1 cellular context compared by ENCODE assay signal in the genomic region with DNA sequence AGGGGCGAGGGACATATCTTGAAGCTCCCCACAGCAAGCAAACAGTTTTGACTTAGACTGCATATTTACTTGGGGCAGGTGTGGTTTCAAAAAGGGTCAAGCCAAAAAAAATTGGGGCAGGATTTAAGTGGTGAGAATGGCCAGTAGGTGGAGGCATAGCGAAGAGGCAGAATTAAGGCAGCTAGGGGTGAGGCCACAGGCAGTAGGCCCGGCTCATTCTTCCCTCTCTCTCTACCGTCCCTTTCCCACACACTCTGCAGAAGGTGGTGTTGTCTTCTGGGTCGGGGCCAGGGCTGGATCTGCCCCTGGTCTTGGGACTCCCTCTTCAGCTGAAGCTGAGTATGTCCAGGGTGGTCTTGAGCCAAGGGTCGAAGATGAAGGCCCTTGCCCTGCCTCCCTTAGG.
A peak's percentile ranks its signal among the peaks of the same experiment; 100 is the strongest.
TF ChIP-seq lines count a peak whose summit lies in the region.

No MANE protein-coding gene starts in this region.

TF ChIP-seq in HepG2, 621 proteins besides CTCF, POLR2A, EP300 and RAD21 (continued from another document):
- TF ChIP-seq, protein P1, sequence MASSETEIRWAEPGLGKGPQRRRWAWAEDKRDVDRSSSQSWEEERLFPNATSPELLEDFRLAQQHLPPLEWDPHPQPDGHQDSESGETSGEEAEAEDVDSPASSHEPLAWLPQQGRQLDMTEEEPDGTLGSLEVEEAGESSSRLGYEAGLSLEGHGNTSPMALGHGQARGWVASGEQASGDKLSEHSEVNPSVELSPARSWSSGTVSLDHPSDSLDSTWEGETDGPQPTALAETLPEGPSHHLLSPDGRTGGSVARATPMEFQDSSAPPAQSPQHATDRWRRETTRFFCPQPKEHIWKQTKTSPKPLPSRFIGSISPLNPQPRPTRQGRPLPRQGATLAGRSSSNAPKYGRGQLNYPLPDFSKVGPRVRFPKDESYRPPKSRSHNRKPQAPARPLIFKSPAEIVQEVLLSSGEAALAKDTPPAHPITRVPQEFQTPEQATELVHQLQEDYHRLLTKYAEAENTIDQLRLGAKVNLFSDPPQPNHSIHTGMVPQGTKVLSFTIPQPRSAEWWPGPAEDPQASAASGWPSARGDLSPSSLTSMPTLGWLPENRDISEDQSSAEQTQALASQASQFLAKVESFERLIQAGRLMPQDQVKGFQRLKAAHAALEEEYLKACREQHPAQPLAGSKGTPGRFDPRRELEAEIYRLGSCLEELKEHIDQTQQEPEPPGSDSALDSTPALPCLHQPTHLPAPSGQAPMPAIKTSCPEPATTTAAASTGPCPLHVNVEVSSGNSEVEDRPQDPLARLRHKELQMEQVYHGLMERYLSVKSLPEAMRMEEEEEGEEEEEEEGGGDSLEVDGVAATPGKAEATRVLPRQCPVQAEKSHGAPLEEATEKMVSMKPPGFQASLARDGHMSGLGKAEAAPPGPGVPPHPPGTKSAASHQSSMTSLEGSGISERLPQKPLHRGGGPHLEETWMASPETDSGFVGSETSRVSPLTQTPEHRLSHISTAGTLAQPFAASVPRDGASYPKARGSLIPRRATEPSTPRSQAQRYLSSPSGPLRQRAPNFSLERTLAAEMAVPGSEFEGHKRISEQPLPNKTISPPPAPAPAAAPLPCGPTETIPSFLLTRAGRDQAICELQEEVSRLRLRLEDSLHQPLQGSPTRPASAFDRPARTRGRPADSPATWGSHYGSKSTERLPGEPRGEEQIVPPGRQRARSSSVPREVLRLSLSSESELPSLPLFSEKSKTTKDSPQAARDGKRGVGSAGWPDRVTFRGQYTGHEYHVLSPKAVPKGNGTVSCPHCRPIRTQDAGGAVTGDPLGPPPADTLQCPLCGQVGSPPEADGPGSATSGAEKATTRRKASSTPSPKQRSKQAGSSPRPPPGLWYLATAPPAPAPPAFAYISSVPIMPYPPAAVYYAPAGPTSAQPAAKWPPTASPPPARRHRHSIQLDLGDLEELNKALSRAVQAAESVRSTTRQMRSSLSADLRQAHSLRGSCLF (CRISPR knock-in tag; IDR thresholded peaks at IDR 0.05; ENCODE audit: borderline replicate concordance) = no peak
- TF ChIP-seq YEATS4 (CRISPR knock-in tag; IDR thresholded peaks at IDR 0.05; ENCODE audit: borderline replicate concordance) = 0 out of 2 replicates have a peak, but pooled peaks have one; percentile 30
- TF ChIP-seq, protein P2, sequence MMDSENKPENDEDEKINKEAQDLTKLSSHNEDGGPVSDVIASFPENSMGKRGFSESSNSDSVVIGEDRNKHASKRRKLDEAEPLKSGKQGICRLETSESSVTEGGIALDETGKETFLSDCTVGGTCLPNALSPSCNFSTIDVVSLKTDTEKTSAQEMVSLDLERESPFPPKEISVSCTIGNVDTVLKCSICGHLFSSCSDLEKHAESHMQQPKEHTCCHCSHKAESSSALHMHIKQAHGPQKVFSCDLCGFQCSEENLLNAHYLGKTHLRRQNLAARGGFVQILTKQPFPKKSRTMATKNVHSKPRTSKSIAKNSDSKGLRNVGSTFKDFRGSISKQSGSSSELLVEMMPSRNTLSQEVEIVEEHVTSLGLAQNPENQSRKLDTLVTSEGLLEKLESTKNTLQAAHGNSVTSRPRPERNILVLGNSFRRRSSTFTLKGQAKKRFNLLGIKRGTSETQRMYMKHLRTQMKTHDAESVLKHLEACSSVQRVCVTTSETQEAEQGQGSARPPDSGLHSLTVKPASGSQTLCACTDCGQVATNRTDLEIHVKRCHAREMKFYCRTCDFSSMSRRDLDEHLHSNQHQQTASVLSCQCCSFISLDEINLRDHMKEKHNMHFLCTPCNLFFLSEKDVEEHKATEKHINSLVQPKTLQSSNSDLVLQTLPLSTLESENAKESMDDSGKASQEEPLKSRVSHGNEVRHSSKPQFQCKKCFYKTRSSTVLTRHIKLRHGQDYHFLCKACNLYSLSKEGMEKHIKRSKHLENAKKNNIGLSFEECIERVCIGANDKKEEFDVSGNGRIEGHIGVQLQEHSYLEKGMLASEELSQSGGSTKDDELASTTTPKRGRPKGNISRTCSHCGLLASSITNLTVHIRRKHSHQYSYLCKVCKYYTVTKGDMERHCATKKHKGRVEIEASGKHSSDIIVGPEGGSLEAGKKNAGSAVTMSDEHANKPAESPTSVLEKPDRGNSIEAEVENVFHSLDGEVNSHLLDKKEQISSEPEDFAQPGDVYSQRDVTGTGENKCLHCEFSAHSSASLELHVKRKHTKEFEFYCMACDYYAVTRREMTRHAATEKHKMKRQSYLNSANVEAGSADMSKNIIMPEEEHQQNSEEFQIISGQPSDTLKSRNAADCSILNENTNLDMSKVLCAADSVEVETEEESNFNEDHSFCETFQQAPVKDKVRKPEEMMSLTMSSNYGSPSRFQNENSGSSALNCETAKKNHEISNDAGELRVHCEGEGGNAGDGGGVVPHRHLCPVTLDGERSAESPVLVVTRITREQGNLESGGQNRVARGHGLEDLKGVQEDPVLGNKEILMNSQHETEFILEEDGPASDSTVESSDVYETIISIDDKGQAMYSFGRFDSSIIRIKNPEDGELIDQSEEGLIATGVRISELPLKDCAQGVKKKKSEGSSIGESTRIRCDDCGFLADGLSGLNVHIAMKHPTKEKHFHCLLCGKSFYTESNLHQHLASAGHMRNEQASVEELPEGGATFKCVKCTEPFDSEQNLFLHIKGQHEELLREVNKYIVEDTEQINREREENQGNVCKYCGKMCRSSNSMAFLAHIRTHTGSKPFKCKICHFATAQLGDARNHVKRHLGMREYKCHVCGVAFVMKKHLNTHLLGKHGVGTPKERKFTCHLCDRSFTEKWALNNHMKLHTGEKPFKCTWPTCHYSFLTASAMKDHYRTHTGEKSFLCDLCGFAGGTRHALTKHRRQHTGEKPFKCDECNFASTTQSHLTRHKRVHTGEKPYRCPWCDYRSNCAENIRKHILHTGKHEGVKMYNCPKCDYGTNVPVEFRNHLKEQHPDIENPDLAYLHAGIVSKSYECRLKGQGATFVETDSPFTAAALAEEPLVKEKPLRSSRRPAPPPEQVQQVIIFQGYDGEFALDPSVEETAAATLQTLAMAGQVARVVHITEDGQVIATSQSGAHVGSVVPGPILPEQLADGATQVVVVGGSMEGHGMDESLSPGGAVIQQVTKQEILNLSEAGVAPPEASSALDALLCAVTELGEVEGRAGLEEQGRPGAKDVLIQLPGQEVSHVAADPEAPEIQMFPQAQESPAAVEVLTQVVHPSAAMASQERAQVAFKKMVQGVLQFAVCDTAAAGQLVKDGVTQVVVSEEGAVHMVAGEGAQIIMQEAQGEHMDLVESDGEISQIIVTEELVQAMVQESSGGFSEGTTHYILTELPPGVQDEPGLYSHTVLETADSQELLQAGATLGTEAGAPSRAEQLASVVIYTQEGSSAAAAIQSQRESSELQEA (CRISPR knock-in tag; IDR thresholded peaks at IDR 0.05; ENCODE audit: not compliant biosample characterization) = no peak
- TF ChIP-seq SETDB1 (CRISPR knock-in tag; IDR thresholded peaks at IDR 0.05; ENCODE audit: borderline replicate concordance) = no peak
- TF ChIP-seq, protein P3, sequence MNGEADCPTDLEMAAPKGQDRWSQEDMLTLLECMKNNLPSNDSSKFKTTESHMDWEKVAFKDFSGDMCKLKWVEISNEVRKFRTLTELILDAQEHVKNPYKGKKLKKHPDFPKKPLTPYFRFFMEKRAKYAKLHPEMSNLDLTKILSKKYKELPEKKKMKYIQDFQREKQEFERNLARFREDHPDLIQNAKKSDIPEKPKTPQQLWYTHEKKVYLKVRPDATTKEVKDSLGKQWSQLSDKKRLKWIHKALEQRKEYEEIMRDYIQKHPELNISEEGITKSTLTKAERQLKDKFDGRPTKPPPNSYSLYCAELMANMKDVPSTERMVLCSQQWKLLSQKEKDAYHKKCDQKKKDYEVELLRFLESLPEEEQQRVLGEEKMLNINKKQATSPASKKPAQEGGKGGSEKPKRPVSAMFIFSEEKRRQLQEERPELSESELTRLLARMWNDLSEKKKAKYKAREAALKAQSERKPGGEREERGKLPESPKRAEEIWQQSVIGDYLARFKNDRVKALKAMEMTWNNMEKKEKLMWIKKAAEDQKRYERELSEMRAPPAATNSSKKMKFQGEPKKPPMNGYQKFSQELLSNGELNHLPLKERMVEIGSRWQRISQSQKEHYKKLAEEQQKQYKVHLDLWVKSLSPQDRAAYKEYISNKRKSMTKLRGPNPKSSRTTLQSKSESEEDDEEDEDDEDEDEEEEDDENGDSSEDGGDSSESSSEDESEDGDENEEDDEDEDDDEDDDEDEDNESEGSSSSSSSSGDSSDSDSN (CRISPR knock-in tag; IDR thresholded peaks at IDR 0.05) = no peak
- no peak for TF ChIP-seq PHF21A (CRISPR knock-in tag; IDR thresholded peaks at IDR 0.05)
- TF ChIP-seq, protein P4, sequence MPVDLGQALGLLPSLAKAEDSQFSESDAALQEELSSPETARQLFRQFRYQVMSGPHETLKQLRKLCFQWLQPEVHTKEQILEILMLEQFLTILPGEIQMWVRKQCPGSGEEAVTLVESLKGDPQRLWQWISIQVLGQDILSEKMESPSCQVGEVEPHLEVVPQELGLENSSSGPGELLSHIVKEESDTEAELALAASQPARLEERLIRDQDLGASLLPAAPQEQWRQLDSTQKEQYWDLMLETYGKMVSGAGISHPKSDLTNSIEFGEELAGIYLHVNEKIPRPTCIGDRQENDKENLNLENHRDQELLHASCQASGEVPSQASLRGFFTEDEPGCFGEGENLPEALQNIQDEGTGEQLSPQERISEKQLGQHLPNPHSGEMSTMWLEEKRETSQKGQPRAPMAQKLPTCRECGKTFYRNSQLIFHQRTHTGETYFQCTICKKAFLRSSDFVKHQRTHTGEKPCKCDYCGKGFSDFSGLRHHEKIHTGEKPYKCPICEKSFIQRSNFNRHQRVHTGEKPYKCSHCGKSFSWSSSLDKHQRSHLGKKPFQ (CRISPR knock-in tag; IDR thresholded peaks at IDR 0.05; ENCODE audit: insufficient replicate concordance) = no peak
- TF ChIP-seq GTF2F1 (IDR thresholded peaks at IDR 0.05; ENCODE audit: low read length) = no peak
- no peak for TF ChIP-seq SMARCE1 (IDR thresholded peaks at IDR 0.05; ENCODE audit: borderline replicate concordance)
